ENCODE assay signal across 1 cellular context in the genomic region with DNA sequence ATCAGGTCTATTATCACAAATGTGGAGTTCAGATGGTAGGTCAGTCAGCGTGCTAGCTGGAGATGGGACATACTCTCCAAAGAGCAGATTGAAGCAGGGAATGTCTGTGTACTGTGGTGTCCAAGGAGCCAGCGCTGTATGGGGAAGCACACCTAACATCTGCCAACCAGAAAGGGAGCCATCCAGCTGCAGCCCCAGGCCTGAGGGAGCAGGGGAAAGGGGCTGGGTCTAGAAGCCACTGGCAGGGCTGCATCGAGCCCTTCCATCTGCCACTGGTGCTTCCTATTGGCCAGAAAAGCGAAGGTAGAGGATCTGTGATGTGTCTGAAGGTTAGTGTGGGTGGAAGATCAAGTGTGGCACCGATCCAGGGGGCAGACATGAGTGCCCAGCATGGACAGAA.
TF ChIP-seq lines count a peak whose summit lies in the region.

No MANE protein-coding gene starts in this region.

TF ChIP-seq in K562, 482 proteins besides CTCF, POLR2A, EP300 and RAD21 (continued from another document):
- TF ChIP-seq, protein P1, sequence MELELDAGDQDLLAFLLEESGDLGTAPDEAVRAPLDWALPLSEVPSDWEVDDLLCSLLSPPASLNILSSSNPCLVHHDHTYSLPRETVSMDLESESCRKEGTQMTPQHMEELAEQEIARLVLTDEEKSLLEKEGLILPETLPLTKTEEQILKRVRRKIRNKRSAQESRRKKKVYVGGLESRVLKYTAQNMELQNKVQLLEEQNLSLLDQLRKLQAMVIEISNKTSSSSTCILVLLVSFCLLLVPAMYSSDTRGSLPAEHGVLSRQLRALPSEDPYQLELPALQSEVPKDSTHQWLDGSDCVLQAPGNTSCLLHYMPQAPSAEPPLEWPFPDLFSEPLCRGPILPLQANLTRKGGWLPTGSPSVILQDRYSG (tag; conservative IDR thresholded peaks at IDR 0.05; ENCODE audit: low read depth): no peak
- TF ChIP-seq ZNF444 (CRISPR knock-in tag; IDR thresholded peaks at IDR 0.05) (no peak), TAL1 (IDR thresholded peaks at IDR 0.05) (no peak), ZBTB17 (CRISPR knock-in tag; IDR thresholded peaks at IDR 0.05) (no peak), MCM3 (IDR thresholded peaks at IDR 0.05) (no peak), SPI1 (IDR thresholded peaks at IDR 0.05; ENCODE audit: borderline replicate concordance, low read depth, low read length) (no peak), CSDE1 (IDR thresholded peaks at IDR 0.05) (no peak), ZNF586 (CRISPR knock-in tag; conservative IDR thresholded peaks at IDR 0.05) (no peak), KLF10 (CRISPR knock-in tag; IDR thresholded peaks at IDR 0.05) (no peak), RBM17 (IDR thresholded peaks at IDR 0.05; ENCODE audit: borderline replicate concordance, low read depth, low read length) (no peak), HNRNPH1 (optimal IDR thresholded peaks at IDR 0.05; ENCODE audit: low read depth, low read length) (no peak), SRSF7 (optimal IDR thresholded peaks at IDR 0.05; ENCODE audit: low read depth, low read length) (no peak)
- TF ChIP-seq, protein P2, sequence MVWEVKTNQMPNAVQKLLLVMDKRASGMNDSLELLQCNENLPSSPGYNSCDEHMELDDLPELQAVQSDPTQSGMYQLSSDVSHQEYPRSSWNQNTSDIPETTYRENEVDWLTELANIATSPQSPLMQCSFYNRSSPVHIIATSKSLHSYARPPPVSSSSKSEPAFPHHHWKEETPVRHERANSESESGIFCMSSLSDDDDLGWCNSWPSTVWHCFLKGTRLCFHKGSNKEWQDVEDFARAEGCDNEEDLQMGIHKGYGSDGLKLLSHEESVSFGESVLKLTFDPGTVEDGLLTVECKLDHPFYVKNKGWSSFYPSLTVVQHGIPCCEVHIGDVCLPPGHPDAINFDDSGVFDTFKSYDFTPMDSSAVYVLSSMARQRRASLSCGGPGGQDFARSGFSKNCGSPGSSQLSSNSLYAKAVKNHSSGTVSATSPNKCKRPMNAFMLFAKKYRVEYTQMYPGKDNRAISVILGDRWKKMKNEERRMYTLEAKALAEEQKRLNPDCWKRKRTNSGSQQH (CRISPR knock-in tag; IDR thresholded peaks at IDR 0.05): no peak
- TF ChIP-seq, protein P3, sequence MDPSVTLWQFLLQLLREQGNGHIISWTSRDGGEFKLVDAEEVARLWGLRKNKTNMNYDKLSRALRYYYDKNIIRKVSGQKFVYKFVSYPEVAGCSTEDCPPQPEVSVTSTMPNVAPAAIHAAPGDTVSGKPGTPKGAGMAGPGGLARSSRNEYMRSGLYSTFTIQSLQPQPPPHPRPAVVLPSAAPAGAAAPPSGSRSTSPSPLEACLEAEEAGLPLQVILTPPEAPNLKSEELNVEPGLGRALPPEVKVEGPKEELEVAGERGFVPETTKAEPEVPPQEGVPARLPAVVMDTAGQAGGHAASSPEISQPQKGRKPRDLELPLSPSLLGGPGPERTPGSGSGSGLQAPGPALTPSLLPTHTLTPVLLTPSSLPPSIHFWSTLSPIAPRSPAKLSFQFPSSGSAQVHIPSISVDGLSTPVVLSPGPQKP (CRISPR knock-in tag; IDR thresholded peaks at IDR 0.05): no peak
- TF ChIP-seq, protein P4, sequence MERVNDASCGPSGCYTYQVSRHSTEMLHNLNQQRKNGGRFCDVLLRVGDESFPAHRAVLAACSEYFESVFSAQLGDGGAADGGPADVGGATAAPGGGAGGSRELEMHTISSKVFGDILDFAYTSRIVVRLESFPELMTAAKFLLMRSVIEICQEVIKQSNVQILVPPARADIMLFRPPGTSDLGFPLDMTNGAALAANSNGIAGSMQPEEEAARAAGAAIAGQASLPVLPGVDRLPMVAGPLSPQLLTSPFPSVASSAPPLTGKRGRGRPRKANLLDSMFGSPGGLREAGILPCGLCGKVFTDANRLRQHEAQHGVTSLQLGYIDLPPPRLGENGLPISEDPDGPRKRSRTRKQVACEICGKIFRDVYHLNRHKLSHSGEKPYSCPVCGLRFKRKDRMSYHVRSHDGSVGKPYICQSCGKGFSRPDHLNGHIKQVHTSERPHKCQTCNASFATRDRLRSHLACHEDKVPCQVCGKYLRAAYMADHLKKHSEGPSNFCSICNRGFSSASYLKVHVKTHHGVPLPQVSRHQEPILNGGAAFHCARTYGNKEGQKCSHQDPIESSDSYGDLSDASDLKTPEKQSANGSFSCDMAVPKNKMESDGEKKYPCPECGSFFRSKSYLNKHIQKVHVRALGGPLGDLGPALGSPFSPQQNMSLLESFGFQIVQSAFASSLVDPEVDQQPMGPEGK (CRISPR knock-in tag; IDR thresholded peaks at IDR 0.05; ENCODE audit: borderline replicate concordance): no peak
- TF ChIP-seq, protein P5, sequence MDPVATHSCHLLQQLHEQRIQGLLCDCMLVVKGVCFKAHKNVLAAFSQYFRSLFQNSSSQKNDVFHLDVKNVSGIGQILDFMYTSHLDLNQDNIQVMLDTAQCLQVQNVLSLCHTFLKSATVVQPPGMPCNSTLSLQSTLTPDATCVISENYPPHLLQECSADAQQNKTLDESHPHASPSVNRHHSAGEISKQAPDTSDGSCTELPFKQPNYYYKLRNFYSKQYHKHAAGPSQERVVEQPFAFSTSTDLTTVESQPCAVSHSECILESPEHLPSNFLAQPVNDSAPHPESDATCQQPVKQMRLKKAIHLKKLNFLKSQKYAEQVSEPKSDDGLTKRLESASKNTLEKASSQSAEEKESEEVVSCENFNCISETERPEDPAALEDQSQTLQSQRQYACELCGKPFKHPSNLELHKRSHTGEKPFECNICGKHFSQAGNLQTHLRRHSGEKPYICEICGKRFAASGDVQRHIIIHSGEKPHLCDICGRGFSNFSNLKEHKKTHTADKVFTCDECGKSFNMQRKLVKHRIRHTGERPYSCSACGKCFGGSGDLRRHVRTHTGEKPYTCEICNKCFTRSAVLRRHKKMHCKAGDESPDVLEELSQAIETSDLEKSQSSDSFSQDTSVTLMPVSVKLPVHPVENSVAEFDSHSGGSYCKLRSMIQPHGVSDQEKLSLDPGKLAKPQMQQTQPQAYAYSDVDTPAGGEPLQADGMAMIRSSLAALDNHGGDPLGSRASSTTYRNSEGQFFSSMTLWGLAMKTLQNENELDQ (CRISPR knock-in tag; IDR thresholded peaks at IDR 0.05; ENCODE audit: borderline replicate concordance): no peak
